1 cellular context compared by ENCODE assay signal in genomic region chr11:108498816-108499408, GRCh38.
TF ChIP-seq lines count a peak whose summit lies in the region.

No MANE protein-coding gene starts in this region.

TF ChIP-seq in H1, 55 proteins besides CTCF, POLR2A, EP300 and RAD21:
- TF ChIP-seq TCF12 (IDR thresholded peaks at IDR 0.05; ENCODE audit: low read depth, low read length) (no peak), POU5F1 (IDR thresholded peaks at IDR 0.05; ENCODE audit: low read depth, low read length) (no peak), BRCA1 (IDR thresholded peaks at IDR 0.05; ENCODE audit: low read depth, low read length) (no peak), JUN (IDR thresholded peaks at IDR 0.05; ENCODE audit: low read depth, low read length) (no peak), PHF8 (conservative IDR thresholded peaks at IDR 0.05; ENCODE audit: low read depth, low read length) (no peak), KDM1A (IDR thresholded peaks at IDR 0.05; ENCODE audit: borderline replicate concordance, low read length) (no peak), RXRA (IDR thresholded peaks at IDR 0.05; ENCODE audit: insufficient read depth, low read depth, low read length) (no peak), NRF1 (IDR thresholded peaks at IDR 0.05; ENCODE audit: low read depth, low read length) (no peak), SAP30 (IDR thresholded peaks at IDR 0.05; ENCODE audit: insufficient read depth, insufficient replicate concordance, low read length) (no peak)
TF ChIP-seq in H1: peak in this region for 0.
